In the genomic region with DNA sequence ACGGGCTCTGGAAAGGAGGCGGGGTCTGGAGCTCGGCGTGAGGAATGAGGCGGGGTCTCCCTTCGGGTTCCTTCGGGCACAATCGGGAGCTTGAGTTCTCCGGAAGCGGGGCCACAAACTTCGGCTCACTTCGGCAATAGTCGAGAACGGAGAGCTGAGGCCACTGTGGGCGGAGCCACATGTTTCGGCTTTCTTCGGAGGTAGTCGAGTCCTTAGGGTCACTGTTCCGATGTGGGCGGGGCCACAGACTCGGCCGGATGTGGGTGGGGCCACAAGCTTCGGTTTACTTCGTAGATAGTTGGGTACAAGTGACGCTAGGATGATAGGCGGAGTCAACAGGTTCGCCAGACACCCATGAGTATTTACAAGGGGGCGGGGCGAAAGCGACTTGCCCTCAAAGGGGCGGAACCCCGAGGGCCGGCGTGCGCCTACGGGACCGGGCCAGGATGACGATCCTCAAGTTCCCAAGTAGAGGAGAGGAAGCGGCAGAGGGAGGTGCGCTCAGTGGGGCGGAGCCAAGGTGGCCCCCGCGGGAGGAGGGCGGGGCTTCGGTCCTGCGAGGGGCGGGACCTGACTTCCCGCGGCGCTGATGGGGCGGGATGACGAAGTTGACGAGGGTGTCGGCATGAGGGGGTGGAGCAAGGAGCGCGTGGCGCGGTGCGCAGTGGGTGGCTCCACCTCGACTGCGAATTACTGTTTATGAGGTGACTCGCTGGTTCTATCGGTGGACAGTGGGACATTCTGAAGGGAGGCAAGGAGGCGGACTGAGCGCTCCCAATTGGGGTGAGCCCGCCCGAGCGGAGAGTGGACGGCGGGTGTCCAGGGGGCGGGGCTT, we compare ENCODE assay signal across 8 cellular contexts. TPM values are rescaled to one million over a fixed set of nuclear protein-coding genes. Genes with fewer than 3 reads are reported as not detected.
A peak's percentile ranks its signal among the peaks of the same experiment; 100 is the strongest.
DNase-seq lines count a peak whose midpoint lies in the region; ATAC-seq and TF ChIP-seq lines count a peak whose summit lies in the region.

No MANE protein-coding gene starts in this region.

- H3K9me3 ChIP-seq in testis = no peaks in the 10 kb centered on the region

- H3K4me1 ChIP-seq in testis = peaks cover 20% of the 10 kb centered on the region

- no peaks in the 10 kb centered on the region for H3K9me3 Mint-ChIP-seq in activated naive CD8-positive, alpha-beta T cell treated with anti-CD3 and anti-CD28 coated beads, Interleukin-2, amount 10 ng/mL, durations not matched to agents 7 days and 5 days
- H3K9me3 Mint-ChIP-seq in glutamatergic neuron (ENCODE audit: unreplicated experiment) = peaks cover 11% of the 10 kb centered on the region

- peak overlapping the region; percentile 97 for H3K27ac Mint-ChIP-seq in activated naive CD8-positive, alpha-beta T cell treated with anti-CD3 and anti-CD28 coated beads, Interleukin-2, amount 10 ng/mL, durations not matched to agents 7 days and 5 days
- peak overlapping the region; percentile 96 for H3K27ac Mint-ChIP-seq in glutamatergic neuron (ENCODE audit: unreplicated experiment)

- peak overlapping the region; percentile 93 for H3K4me3 Mint-ChIP-seq in activated naive CD8-positive, alpha-beta T cell treated with anti-CD3 and anti-CD28 coated beads, Interleukin-2, amount 10 ng/mL, durations not matched to agents 7 days and 5 days
- peak overlapping the region; percentile 97 for H3K4me3 Mint-ChIP-seq in glutamatergic neuron (ENCODE audit: unreplicated experiment)

- TF ChIP-seq CTCF in GM12864 (IDR thresholded peaks at IDR 0.05; ENCODE audit: low read depth, low read length, missing control alignments) (no peak), glutamatergic neuron (IDR thresholded peaks at IDR 0.05; ENCODE audit: partially characterized antibody, unreplicated experiment) (no peak), omental fat pad (IDR thresholded peaks at IDR 0.05) (no peak), testis (IDR thresholded peaks at IDR 0.05) (no peak)

- 0% methylated on average over 41 to 71 of the region's 71 CpGs for WGBS in testis, 2 donors

- ATAC-seq in HG02678 (IDR thresholded peaks at IDR 0.05; ENCODE audit: unreplicated experiment) = peak; percentile 43
- ATAC-seq in activated naive CD8-positive, alpha-beta T cell treated with anti-CD3 and anti-CD28 coated beads, Interleukin-2, amount 10 ng/mL, durations not matched to agents 7 days and 5 days (ENCODE audit: low read depth) = peak; percentile 64
- peak; percentile 80 for ATAC-seq in omental fat pad (ENCODE audit: low FRiP score)

- no peaks in the 10 kb centered on the region for H3K27me3 Mint-ChIP-seq in activated naive CD8-positive, alpha-beta T cell treated with anti-CD3 and anti-CD28 coated beads, Interleukin-2, amount 10 ng/mL, durations not matched to agents 7 days and 5 days
- H3K27me3 Mint-ChIP-seq in glutamatergic neuron (ENCODE audit: unreplicated experiment) = peaks cover 15% of the 10 kb centered on the region

- intact Hi-C loops in testis (cut with DNase I; ENCODE audit: low total_unique reads) = no loop called here

- TF ChIP-seq POLR2A in testis (IDR thresholded peaks at IDR 0.05) = no peak

- H3K36me3 ChIP-seq in testis (ENCODE audit: low read depth, missing control alignments) = no peaks in the 10 kb centered on the region

- H3K27ac ChIP-seq in testis = peak overlapping the region; percentile 97 to 100

- POLR2A ChIA-PET in activated naive CD8-positive, alpha-beta T cell treated with anti-CD3 and anti-CD28 coated beads, Interleukin-2, amount 10 ng/mL, durations not matched to agents 7 days and 5 days (lab: Charles Lee) = interaction anchor here (0.6 to 6.7 kb wide), 21 partner anchors 10 to 1465 kb away, joined by 3 to 106 read pairs (median 5); a partner anchor contains a TSS

- peaks cover 10% of the 10 kb centered on the region for H3K36me3 Mint-ChIP-seq in activated naive CD8-positive, alpha-beta T cell treated with anti-CD3 and anti-CD28 coated beads, Interleukin-2, amount 10 ng/mL, durations not matched to agents 7 days and 5 days
- no peaks in the 10 kb centered on the region for H3K36me3 Mint-ChIP-seq in glutamatergic neuron (ENCODE audit: unreplicated experiment)

- no peaks in the 10 kb centered on the region for H3K27me3 ChIP-seq in testis

- peaks cover 22% of the 10 kb centered on the region for H3K4me1 Mint-ChIP-seq in activated naive CD8-positive, alpha-beta T cell treated with anti-CD3 and anti-CD28 coated beads, Interleukin-2, amount 10 ng/mL, durations not matched to agents 7 days and 5 days
- peaks cover 11% of the 10 kb centered on the region for H3K4me1 Mint-ChIP-seq in glutamatergic neuron (ENCODE audit: low read depth, unreplicated experiment)

- DNase-seq in GM12864 (ENCODE audit: low read depth) (peak; percentile 100), NCI-H1105 treated with DMSO at 0.1 percent for 48 hours (lab: John Stamatoyannopoulos, UW) (peak; percentile 100), SKM-1 treated with dmso at 0.1 percent for 144 hours (lab: John Stamatoyannopoulos, UW; ENCODE audit: unreplicated experiment) (peak; percentile 99), glutamatergic neuron (peak; percentile 100), omental fat pad (ENCODE audit: low spot score) (peak; percentile 99), testis (peak; percentile 100)
- DNase-seq in activated naive CD8-positive, alpha-beta T cell treated with anti-CD3 and anti-CD28 coated beads, Interleukin-2, amount 10 ng/mL, durations not matched to agents 7 days and 5 days = peak; percentile 100

- H3K4me3 ChIP-seq in GM12864 (ENCODE audit: low read depth, low read length) (peak overlapping the region; percentile 92), testis (peak overlapping the region; percentile 73 to 87)

RNA-seq across cellular contexts. Expression of a gene that starts 0.5 kb away (rescaled TPM):
- 10 to 100 TPM; 49.0 to 52.2 TPM for total RNA-seq in activated naive CD8-positive, alpha-beta T cell treated with anti-CD3 and anti-CD28 coated beads, Interleukin-2, amount 10 ng/mL, durations not matched to agents 7 days and 5 days
- total RNA-seq in glutamatergic neuron (ENCODE audit: unreplicated experiment) = 62.0 TPM
- 10 to 100 TPM; 21.0 to 72.4 (median 32.7) TPM for total RNA-seq in omental fat pad
- total RNA-seq in testis = 100 to 1,000 TPM; 479 to 482 TPM
- 218 TPM for polyA plus RNA-seq in testis (ENCODE audit: insufficient read depth, low read depth, low replicate concordance)

RNA-seq across cellular contexts. Expression of a gene that starts 1.2 kb away (rescaled TPM):
- total RNA-seq in activated naive CD8-positive, alpha-beta T cell treated with anti-CD3 and anti-CD28 coated beads, Interleukin-2, amount 10 ng/mL, durations not matched to agents 7 days and 5 days = 10 to 100 TPM; 16.3 to 17.4 TPM
- total RNA-seq in glutamatergic neuron (ENCODE audit: unreplicated experiment) (44.8 TPM), omental fat pad (10 to 100 TPM; 36.1 to 49.3 (median 40.3) TPM), testis (100 to 1,000 TPM; 162 to 177 TPM)
- polyA plus RNA-seq in testis (ENCODE audit: insufficient read depth, low read depth, low replicate concordance) = 73.1 TPM

RNA-seq across cellular contexts. Expression of a gene that starts 10.8 kb away (rescaled TPM):
- 1,000 to 10,000 TPM; 1,098 to 1,155 TPM for total RNA-seq in activated naive CD8-positive, alpha-beta T cell treated with anti-CD3 and anti-CD28 coated beads, Interleukin-2, amount 10 ng/mL, durations not matched to agents 7 days and 5 days
- total RNA-seq in glutamatergic neuron (ENCODE audit: unreplicated experiment) (557 TPM), omental fat pad (1,000 to 10,000 TPM; 1,567 to 2,105 (median 1,838) TPM), testis (1,000 to 10,000 TPM in 1 of 2 donors, 100 to 1,000 TPM in 1; 648 to 1,251 TPM)
- 969 TPM for polyA plus RNA-seq in testis (ENCODE audit: insufficient read depth, low read depth, low replicate concordance)

RNA-seq across cellular contexts. Expression of a gene that starts 16.9 kb away (rescaled TPM):
- total RNA-seq in activated naive CD8-positive, alpha-beta T cell treated with anti-CD3 and anti-CD28 coated beads, Interleukin-2, amount 10 ng/mL, durations not matched to agents 7 days and 5 days = 1 to 10 TPM; 1.7 to 3.0 TPM
- total RNA-seq in glutamatergic neuron (ENCODE audit: unreplicated experiment) = not detected
- 1 to 10 TPM in 3 of 4 donors, not detected in 1; 1.2 to 4.1 (median 1.6) TPM for total RNA-seq in omental fat pad
- under 1 TPM; 0.31 to 0.43 TPM for total RNA-seq in testis
- 4.1 TPM for polyA plus RNA-seq in testis (ENCODE audit: insufficient read depth, low read depth, low replicate concordance)

RNA-seq across cellular contexts. Expression of a gene that starts 30.4 kb away (rescaled TPM):
- 10 to 100 TPM; 10.2 to 12.8 TPM for total RNA-seq in activated naive CD8-positive, alpha-beta T cell treated with anti-CD3 and anti-CD28 coated beads, Interleukin-2, amount 10 ng/mL, durations not matched to agents 7 days and 5 days
- 3.7 TPM for total RNA-seq in glutamatergic neuron (ENCODE audit: unreplicated experiment)
- 10 to 100 TPM in 1 of 4 donors, 1 to 10 TPM in 3; 5.3 to 12.3 (median 7.4) TPM for total RNA-seq in omental fat pad
- 10 to 100 TPM; 10.2 to 12.8 TPM for total RNA-seq in testis
- polyA plus RNA-seq in testis (ENCODE audit: insufficient read depth, low read depth, low replicate concordance) = 20.6 TPM

Comparison
In these comparisons a context has a peak if more than half of its experiments do, and no peak if none do; other contexts are left out.
1. Peak in every context shown above with its lines: DNase-seq, ATAC-seq, H3K4me3 ChIP-seq and H3K27ac ChIP-seq.